In genomic region chr3:64149886-64150285, GRCh38 we compare ENCODE assay signal across 14 cellular contexts.
A peak's percentile ranks its signal among the peaks of the same experiment; 100 is the strongest.
DNase-seq lines count a peak whose midpoint lies in the region; ATAC-seq and TF ChIP-seq lines count a peak whose summit lies in the region.
"Had no signal": no experiment of that assay in that cellular context is flagged by ENCODE, and none has a peak within 500 bp of the region (broad histone marks: within the 10 kb centered on the region; RNA-seq: fewer than 3 reads in every experiment).

No MANE protein-coding gene starts in this region.

- H3K79me1 ChIP-seq in neuronal stem cell (ENCODE audit: low read depth, low read length), result no peaks in the 10 kb centered on the region

- H3K9ac ChIP-seq in neuronal stem cell (ENCODE audit: low read depth, low read length, poor library complexity), result no peak overlapping the region

- peak overlapping the region; percentile 21 for H3K18ac ChIP-seq in neuronal stem cell (ENCODE audit: low read length)

- WGBS in gastroesophageal sphincter (ENCODE audit: low coverage in 1 of 2), 2 donors, result 70 to 77% methylated on average over 2 to 4 of the region's 6 CpGs
- WGBS in neuronal stem cell (ENCODE audit: extremely low coverage in 2 of 2, insufficient read length in 2 of 2, insufficient replicate concordance in 1 of 2), 2 donors, result no CpG with 5 or more reads among the region's 6 CpGs

- no peak overlapping the region for H2BK5ac ChIP-seq in neuronal stem cell (ENCODE audit: low read length)

- H3K14ac ChIP-seq in neuronal stem cell (ENCODE audit: low read length), result no peak overlapping the region

- H3K36me3 ChIP-seq in ascending aorta (peaks cover 15 to 50% of the 10 kb centered on the region in 2 donors), gastroesophageal sphincter (peaks cover 0 to 53% of the 10 kb centered on the region in 2 donors), neuronal stem cell (replicated peaks in 1 of 2; ENCODE audit: control insufficient read depth in 2 of 2, insufficient read depth in 2 of 2, low read length in 2 of 2) (peaks cover 0 to 4% of the 10 kb centered on the region in 2 donors), upper lobe of right lung (peaks cover 19% of the 10 kb centered on the region)

- intact Hi-C loops in ascending aorta (cut with DNase I), result no loop called here
- intact Hi-C loops in upper lobe of right lung (cut with DNase I), result no loop called here

- H3K4me1 ChIP-seq in ascending aorta (peaks cover 5 to 17% of the 10 kb centered on the region in 2 donors), gastroesophageal sphincter (peaks cover 16 to 73% (median 26%) of the 10 kb centered on the region in 3 donors), neuronal stem cell (ENCODE audit: control insufficient read depth in 2 of 2, insufficient read depth in 1 of 2, low read depth in 1 of 2, low read length in 2 of 2) (peaks cover 13 to 17% of the 10 kb centered on the region in 2 donors), upper lobe of right lung (peaks cover 11% of the 10 kb centered on the region)

- no peak for DNase-seq in ascending aorta (ENCODE audit: low spot score in 2 of 2)
- DNase-seq in neuronal stem cell (ENCODE audit: low spot score), result no peak
- no peak for DNase-seq in upper lobe of right lung
- no peak for DNase-seq in activated effector memory CD4-positive, alpha-beta T cell treated with anti-CD3 and anti-CD28 coated beads, Interleukin-2, amount 50 U/mL, for 16 hours
- no peak for DNase-seq in NCI-H2081 (lab: John Stamatoyannopoulos, UW)
- no peak for DNase-seq in 8988T
- DNase-seq: activated CD4-positive, CD25-positive, alpha-beta regulatory T cell; Karpas-422; kidney glomerular epithelial cell; naive B cell; NCI-H1436 treated with DMSO at 0.1 percent for 48 hours; NCI-H226; NK-92 treated with Interleukin-12 subunit alpha and Interleukin-12 subunit beta, amount 100 ng/mL, for 24 hours had no signal

- no peak overlapping the region for H2AFZ ChIP-seq in neuronal stem cell (ENCODE audit: low read length)

- H4K8ac ChIP-seq in neuronal stem cell (ENCODE audit: low read depth, low read length), result no peak overlapping the region

- no peak for ATAC-seq in gastroesophageal sphincter
- ATAC-seq in upper lobe of right lung, result no peak

- no peak overlapping the region for H3K23ac ChIP-seq in neuronal stem cell (ENCODE audit: low read depth, low read length, poor library complexity)

- H3K9me3 ChIP-seq in ascending aorta (no peaks in the 10 kb centered on the region), gastroesophageal sphincter (peaks cover 0 to 6% (median 0%) of the 10 kb centered on the region in 3 donors), neuronal stem cell (replicated peaks in 1 of 2; ENCODE audit: control insufficient read depth in 2 of 2, insufficient read depth in 1 of 2, low read depth in 1 of 2, low read length in 2 of 2) (peaks cover 2 to 6% of the 10 kb centered on the region in 2 donors), upper lobe of right lung (no peaks in the 10 kb centered on the region)

- no peak for TF ChIP-seq POLR2A in gastroesophageal sphincter (IDR thresholded peaks at IDR 0.05)

- H2AK5ac ChIP-seq in neuronal stem cell (ENCODE audit: low read depth, low read length), result no peak overlapping the region

- peak overlapping the region; percentile 78 to 81 for H3K27ac ChIP-seq in ascending aorta
- peak overlapping the region; percentile 76 to 88 (median 87) for H3K27ac ChIP-seq in gastroesophageal sphincter
- H3K27ac ChIP-seq in neuronal stem cell (replicated peaks; ENCODE audit: low read length), result peak overlapping the region; percentile 72
- H3K27ac ChIP-seq in upper lobe of right lung, result peak overlapping the region; percentile 80

- TF ChIP-seq CTCF in ascending aorta (IDR thresholded peaks at IDR 0.05) (no peak), gastroesophageal sphincter (IDR thresholded peaks at IDR 0.05) (no peak), upper lobe of right lung (IDR thresholded peaks at IDR 0.05) (no peak)

- no peak overlapping the region for H2BK120ac ChIP-seq in neuronal stem cell (ENCODE audit: low read depth, low read length)

- no peak overlapping the region for H2BK12ac ChIP-seq in neuronal stem cell (ENCODE audit: low read length)

- H3K4me3 ChIP-seq in ascending aorta (no peak overlapping the region), gastroesophageal sphincter (no peak overlapping the region), neuronal stem cell (ENCODE audit: low read length in 2 of 2) (no peak overlapping the region), upper lobe of right lung (no peak overlapping the region)

- no peaks in the 10 kb centered on the region for H3K27me3 ChIP-seq in ascending aorta
- no peaks in the 10 kb centered on the region for H3K27me3 ChIP-seq in gastroesophageal sphincter
- no peaks in the 10 kb centered on the region for H3K27me3 ChIP-seq in neuronal stem cell (ENCODE audit: control insufficient read depth in 3 of 3, insufficient read depth in 3 of 3, low read depth in 1 of 3, low read length in 3 of 3)
- H3K27me3 ChIP-seq in upper lobe of right lung, result no peaks in the 10 kb centered on the region

- no peak overlapping the region for H3K4ac ChIP-seq in neuronal stem cell (ENCODE audit: low read length)

- TF ChIP-seq EP300 in gastroesophageal sphincter (IDR thresholded peaks at IDR 0.05), result no peak

- no peak overlapping the region for H3K4me2 ChIP-seq in neuronal stem cell (ENCODE audit: insufficient read depth, low read length, poor library complexity, severe bottlenecking)

- no peak overlapping the region for H4K91ac ChIP-seq in neuronal stem cell (ENCODE audit: low read depth, low read length, poor library complexity)

- no peak overlapping the region for H2BK15ac ChIP-seq in neuronal stem cell (ENCODE audit: low read length)
